ENCODE assay signal across 2 cellular contexts in the genomic region with DNA sequence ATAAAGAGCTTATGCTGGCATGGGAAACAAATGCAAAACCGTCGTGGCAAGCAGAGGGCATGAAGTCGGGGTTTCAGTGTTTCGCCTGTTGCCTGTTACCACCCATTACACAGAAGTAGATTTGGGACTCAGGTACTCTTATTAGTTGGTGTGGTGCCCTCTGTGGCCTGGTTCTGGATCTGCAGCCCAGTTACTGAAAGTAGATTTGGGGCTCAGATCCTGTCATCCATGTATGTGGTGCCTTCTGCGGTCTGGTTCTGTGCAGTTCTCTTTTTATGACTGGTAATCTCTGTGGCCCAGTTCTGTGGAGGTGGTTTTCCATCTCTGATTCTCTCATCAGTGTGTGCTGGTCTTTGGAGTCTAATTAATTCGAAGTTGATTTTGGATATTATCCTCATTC.
TF ChIP-seq lines count a peak whose summit lies in the region.

No MANE protein-coding gene starts in this region.

TF ChIP-seq in GM23338, 12 proteins besides CTCF, POLR2A, EP300 and RAD21 (continued from another document and continues in another):
- TF ChIP-seq, protein P1, sequence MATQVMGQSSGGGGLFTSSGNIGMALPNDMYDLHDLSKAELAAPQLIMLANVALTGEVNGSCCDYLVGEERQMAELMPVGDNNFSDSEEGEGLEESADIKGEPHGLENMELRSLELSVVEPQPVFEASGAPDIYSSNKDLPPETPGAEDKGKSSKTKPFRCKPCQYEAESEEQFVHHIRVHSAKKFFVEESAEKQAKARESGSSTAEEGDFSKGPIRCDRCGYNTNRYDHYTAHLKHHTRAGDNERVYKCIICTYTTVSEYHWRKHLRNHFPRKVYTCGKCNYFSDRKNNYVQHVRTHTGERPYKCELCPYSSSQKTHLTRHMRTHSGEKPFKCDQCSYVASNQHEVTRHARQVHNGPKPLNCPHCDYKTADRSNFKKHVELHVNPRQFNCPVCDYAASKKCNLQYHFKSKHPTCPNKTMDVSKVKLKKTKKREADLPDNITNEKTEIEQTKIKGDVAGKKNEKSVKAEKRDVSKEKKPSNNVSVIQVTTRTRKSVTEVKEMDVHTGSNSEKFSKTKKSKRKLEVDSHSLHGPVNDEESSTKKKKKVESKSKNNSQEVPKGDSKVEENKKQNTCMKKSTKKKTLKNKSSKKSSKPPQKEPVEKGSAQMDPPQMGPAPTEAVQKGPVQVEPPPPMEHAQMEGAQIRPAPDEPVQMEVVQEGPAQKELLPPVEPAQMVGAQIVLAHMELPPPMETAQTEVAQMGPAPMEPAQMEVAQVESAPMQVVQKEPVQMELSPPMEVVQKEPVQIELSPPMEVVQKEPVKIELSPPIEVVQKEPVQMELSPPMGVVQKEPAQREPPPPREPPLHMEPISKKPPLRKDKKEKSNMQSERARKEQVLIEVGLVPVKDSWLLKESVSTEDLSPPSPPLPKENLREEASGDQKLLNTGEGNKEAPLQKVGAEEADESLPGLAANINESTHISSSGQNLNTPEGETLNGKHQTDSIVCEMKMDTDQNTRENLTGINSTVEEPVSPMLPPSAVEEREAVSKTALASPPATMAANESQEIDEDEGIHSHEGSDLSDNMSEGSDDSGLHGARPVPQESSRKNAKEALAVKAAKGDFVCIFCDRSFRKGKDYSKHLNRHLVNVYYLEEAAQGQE (IDR thresholded peaks at IDR 0.05; ENCODE audit: unreplicated experiment): no peak
- TF ChIP-seq EZH2 (IDR thresholded peaks at IDR 0.05; ENCODE audit: low read depth, unreplicated experiment): no peak
- TF ChIP-seq, protein P2, sequence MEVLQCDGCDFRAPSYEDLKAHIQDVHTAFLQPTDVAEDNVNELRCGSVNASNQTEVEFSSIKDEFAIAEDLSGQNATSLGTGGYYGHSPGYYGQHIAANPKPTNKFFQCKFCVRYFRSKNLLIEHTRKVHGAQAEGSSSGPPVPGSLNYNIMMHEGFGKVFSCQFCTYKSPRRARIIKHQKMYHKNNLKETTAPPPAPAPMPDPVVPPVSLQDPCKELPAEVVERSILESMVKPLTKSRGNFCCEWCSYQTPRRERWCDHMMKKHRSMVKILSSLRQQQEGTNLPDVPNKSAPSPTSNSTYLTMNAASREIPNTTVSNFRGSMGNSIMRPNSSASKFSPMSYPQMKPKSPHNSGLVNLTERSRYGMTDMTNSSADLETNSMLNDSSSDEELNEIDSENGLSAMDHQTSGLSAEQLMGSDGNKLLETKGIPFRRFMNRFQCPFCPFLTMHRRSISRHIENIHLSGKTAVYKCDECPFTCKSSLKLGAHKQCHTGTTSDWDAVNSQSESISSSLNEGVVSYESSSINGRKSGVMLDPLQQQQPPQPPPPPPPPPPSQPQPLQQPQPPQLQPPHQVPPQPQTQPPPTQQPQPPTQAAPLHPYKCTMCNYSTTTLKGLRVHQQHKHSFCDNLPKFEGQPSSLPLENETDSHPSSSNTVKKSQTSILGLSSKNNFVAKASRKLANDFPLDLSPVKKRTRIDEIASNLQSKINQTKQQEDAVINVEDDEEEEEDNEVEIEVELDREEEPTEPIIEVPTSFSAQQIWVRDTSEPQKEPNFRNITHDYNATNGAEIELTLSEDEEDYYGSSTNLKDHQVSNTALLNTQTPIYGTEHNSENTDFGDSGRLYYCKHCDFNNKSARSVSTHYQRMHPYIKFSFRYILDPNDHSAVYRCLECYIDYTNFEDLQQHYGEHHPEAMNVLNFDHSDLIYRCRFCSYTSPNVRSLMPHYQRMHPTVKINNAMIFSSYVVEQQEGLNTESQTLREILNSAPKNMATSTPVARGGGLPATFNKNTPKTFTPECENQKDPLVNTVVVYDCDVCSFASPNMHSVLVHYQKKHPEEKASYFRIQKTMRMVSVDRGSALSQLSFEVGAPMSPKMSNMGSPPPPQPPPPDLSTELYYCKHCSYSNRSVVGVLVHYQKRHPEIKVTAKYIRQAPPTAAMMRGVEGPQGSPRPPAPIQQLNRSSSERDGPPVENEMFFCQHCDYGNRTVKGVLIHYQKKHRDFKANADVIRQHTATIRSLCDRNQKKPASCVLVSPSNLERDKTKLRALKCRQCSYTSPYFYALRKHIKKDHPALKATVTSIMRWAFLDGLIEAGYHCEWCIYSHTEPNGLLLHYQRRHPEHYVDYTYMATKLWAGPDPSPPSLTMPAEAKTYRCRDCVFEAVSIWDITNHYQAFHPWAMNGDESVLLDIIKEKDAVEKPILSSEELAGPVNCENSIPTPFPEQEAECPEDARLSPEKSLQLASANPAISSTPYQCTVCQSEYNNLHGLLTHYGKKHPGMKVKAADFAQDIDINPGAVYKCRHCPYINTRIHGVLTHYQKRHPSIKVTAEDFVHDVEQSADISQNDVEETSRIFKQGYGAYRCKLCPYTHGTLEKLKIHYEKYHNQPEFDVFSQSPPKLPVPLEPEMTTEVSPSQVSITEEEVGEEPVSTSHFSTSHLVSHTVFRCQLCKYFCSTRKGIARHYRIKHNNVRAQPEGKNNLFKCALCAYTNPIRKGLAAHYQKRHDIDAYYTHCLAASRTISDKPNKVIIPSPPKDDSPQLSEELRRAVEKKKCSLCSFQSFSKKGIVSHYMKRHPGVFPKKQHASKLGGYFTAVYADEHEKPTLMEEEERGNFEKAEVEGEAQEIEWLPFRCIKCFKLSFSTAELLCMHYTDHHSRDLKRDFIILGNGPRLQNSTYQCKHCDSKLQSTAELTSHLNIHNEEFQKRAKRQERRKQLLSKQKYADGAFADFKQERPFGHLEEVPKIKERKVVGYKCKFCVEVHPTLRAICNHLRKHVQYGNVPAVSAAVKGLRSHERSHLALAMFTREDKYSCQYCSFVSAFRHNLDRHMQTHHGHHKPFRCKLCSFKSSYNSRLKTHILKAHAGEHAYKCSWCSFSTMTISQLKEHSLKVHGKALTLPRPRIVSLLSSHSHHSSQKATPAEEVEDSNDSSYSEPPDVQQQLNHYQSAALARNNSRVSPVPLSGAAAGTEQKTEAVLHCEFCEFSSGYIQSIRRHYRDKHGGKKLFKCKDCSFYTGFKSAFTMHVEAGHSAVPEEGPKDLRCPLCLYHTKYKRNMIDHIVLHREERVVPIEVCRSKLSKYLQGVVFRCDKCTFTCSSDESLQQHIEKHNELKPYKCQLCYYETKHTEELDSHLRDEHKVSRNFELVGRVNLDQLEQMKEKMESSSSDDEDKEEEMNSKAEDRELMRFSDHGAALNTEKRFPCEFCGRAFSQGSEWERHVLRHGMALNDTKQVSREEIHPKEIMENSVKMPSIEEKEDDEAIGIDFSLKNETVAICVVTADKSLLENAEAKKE (CRISPR knock-in tag; IDR thresholded peaks at IDR 0.05): no peak
- TF ChIP-seq CREB1 (CRISPR knock-in tag; IDR thresholded peaks at IDR 0.05; ENCODE audit: low read depth): no peak
- no peak for TF ChIP-seq JUNB (IDR thresholded peaks at IDR 0.05; ENCODE audit: unreplicated experiment)
- no peak for TF ChIP-seq NANOG (IDR thresholded peaks at IDR 0.05; ENCODE audit: borderline replicate concordance)
- no peak for TF ChIP-seq ZNF114 (CRISPR knock-in tag; IDR thresholded peaks at IDR 0.05)
- no peak for TF ChIP-seq STAT1 (IDR thresholded peaks at IDR 0.05; ENCODE audit: unreplicated experiment)
- TF ChIP-seq, protein P3, sequence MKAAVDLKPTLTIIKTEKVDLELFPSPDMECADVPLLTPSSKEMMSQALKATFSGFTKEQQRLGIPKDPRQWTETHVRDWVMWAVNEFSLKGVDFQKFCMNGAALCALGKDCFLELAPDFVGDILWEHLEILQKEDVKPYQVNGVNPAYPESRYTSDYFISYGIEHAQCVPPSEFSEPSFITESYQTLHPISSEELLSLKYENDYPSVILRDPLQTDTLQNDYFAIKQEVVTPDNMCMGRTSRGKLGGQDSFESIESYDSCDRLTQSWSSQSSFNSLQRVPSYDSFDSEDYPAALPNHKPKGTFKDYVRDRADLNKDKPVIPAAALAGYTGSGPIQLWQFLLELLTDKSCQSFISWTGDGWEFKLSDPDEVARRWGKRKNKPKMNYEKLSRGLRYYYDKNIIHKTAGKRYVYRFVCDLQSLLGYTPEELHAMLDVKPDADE (IDR thresholded peaks at IDR 0.05): no peak
- no peak for TF ChIP-seq ZNF331 (CRISPR knock-in tag; IDR thresholded peaks at IDR 0.05; ENCODE audit: low read depth)

TF ChIP-seq in GM12878, 131 proteins besides CTCF, POLR2A, EP300 and RAD21 (continued from another document):
- TF ChIP-seq, protein P4, sequence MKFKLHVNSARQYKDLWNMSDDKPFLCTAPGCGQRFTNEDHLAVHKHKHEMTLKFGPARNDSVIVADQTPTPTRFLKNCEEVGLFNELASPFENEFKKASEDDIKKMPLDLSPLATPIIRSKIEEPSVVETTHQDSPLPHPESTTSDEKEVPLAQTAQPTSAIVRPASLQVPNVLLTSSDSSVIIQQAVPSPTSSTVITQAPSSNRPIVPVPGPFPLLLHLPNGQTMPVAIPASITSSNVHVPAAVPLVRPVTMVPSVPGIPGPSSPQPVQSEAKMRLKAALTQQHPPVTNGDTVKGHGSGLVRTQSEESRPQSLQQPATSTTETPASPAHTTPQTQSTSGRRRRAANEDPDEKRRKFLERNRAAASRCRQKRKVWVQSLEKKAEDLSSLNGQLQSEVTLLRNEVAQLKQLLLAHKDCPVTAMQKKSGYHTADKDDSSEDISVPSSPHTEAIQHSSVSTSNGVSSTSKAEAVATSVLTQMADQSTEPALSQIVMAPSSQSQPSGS (IDR thresholded peaks at IDR 0.05; ENCODE audit: low read length): no peak
- 0 out of 2 replicates have a peak, but pooled peaks have one; percentile 38 for TF ChIP-seq IRF4 (IDR thresholded peaks at IDR 0.05; ENCODE audit: low read depth, low read length)
- TF ChIP-seq, protein P5, sequence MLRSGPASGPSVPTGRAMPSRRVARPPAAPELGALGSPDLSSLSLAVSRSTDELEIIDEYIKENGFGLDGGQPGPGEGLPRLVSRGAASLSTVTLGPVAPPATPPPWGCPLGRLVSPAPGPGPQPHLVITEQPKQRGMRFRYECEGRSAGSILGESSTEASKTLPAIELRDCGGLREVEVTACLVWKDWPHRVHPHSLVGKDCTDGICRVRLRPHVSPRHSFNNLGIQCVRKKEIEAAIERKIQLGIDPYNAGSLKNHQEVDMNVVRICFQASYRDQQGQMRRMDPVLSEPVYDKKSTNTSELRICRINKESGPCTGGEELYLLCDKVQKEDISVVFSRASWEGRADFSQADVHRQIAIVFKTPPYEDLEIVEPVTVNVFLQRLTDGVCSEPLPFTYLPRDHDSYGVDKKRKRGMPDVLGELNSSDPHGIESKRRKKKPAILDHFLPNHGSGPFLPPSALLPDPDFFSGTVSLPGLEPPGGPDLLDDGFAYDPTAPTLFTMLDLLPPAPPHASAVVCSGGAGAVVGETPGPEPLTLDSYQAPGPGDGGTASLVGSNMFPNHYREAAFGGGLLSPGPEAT (IDR thresholded peaks at IDR 0.05; ENCODE audit: low read depth): peak; percentile 28; the same call in 1 of the 2 replicates
- peak; percentile 55 for TF ChIP-seq IKZF1 (conservative IDR thresholded peaks at IDR 0.05)
- TF ChIP-seq SMARCA5 (IDR thresholded peaks at IDR 0.05): 0 out of 2 replicates have a peak, but pooled peaks have one; percentile 47
- TF ChIP-seq SPI1 (IDR thresholded peaks at IDR 0.05; ENCODE audit: borderline replicate concordance, insufficient read depth, low read depth, low read length): peak; percentile 18; the same call in 1 of the 2 replicates
- peak; percentile 54; the same call in 1 of the 2 replicates for TF ChIP-seq SMC3 (IDR thresholded peaks at IDR 0.05; ENCODE audit: borderline replicate concordance, low read length)
- peak; percentile 64 to 70 for TF ChIP-seq IKZF2 (IDR thresholded peaks at IDR 0.05)
